ENCODE assay signal across 21 cellular contexts in the genomic region with DNA sequence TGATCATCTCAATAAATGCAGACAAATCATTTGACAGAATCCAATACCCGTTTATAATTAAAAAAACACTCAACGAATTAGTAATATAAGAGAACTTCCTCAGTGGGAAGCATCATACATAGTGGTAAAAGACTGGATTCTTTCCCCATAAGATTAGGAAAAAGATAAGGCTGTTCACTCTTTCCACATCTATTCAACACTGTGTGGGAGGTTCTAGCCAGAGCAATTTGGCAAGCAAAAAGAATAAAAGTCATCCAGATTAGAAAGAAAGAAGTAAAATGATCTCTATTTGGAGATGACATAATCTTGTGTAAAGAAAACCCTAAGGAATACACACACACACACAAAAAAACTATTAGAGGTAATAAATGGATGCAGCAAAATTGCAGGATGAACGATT. TPM values are rescaled to one million over a fixed set of nuclear protein-coding genes. Genes with fewer than 3 reads are reported as not detected.
DNase-seq lines count a peak whose midpoint lies in the region; ATAC-seq and TF ChIP-seq lines count a peak whose summit lies in the region.
"Had no signal": no experiment of that assay in that cellular context is flagged by ENCODE, and none has a peak within 500 bp of the region (broad histone marks: within the 10 kb centered on the region; RNA-seq: fewer than 3 reads in every experiment).

No MANE protein-coding gene starts in this region.

- H3K4me3 ChIP-seq in adipocyte (ENCODE audit: low read length): no peak overlapping the region
- H3K4me3 ChIP-seq in GM23338: no peak overlapping the region
- H3K4me3 ChIP-seq: MG63 had no signal

- H3K27me3 Mint-ChIP-seq in GM23338 (ENCODE audit: insufficient read depth, low read depth, poor library complexity): no peaks in the 10 kb centered on the region

- no peaks in the 10 kb centered on the region for H3K9me3 ChIP-seq in adipocyte (ENCODE audit: control insufficient read depth, low read length)

- peaks cover 21% of the 10 kb centered on the region for H3K4me1 ChIP-seq in adipocyte (ENCODE audit: control insufficient read depth, insufficient read depth, low read length)
- H3K4me1 ChIP-seq in GM23338 (ENCODE audit: insufficient read depth): no peaks in the 10 kb centered on the region; the same call in 1 of the 2 replicates

- no peak overlapping the region for H3K27ac Mint-ChIP-seq in GM23338
- H3K27ac Mint-ChIP-seq: CD14-positive monocyte had no signal

- H3F3A ChIP-seq in GM23338 (replicated peaks; ENCODE audit: low read depth): no peaks in the 10 kb centered on the region; the same call in 1 of the 2 replicates

- DNase-seq in GM03348 (ENCODE audit: low spot score): peak; percentile 15
- peak; percentile 60 for DNase-seq in adipocyte (ENCODE audit: low read depth)
- peak; percentile 18 for DNase-seq in fibroblast of peridontal ligament (ENCODE audit: extremely low read depth)
- DNase-seq in GM23338 (ENCODE audit: low spot score): no peak
- no peak for DNase-seq in stimulated activated CD8-positive, alpha-beta memory T cell treated with anti-CD3 and anti-CD28 coated beads, Interleukin-4, amount 100 ng/mL, for 48 hours
- no peak for DNase-seq in NCI-H2107 (lab: John Stamatoyannopoulos, UW)
- DNase-seq: ACHN, AML-193, DMS 273 treated with DMSO at 0.1 percent for 48 hours, DND-41, MG63, NCI-H1048, NCI-H1436 treated with DMSO at 0.1 percent for 48 hours, NCI-H2029, NCI-H2171, NCI-H446 treated with DMSO at 0.1 percent for 48 hours, Right ventricle myocardium superior had no signal

- H3K4me2 ChIP-seq in GM23338: no peak overlapping the region
- H3K4me2 ChIP-seq: KMS-11 had no signal

- ATAC-seq in GM19467 (IDR thresholded peaks at IDR 0.05; ENCODE audit: unreplicated experiment) (no peak), GM23338 (no peak)

- no peaks in the 10 kb centered on the region for H3K4me1 Mint-ChIP-seq in GM23338
- H3K4me1 Mint-ChIP-seq: CD14-positive monocyte had no signal

- H3K79me2 ChIP-seq in GM23338 (replicated peaks; ENCODE audit: insufficient read depth): no peaks in the 10 kb centered on the region

- peaks cover 14% of the 10 kb centered on the region; the same call in 2 of the 3 replicates for H3K36me3 Mint-ChIP-seq in GM23338 (ENCODE audit: low read depth)

- H3K27me3 ChIP-seq in adipocyte (replicated peaks; ENCODE audit: control insufficient read depth, insufficient read depth, low read length) (no peaks in the 10 kb centered on the region), GM23338 (ENCODE audit: insufficient read depth) (no peaks in the 10 kb centered on the region)
- H3K27me3 ChIP-seq: MG63 had no signal

- no peak overlapping the region for H2AFZ ChIP-seq in GM23338

- no peak overlapping the region for H3K9ac ChIP-seq in adipocyte (ENCODE audit: low read length)
- H3K9ac ChIP-seq: KMS-11 had no signal

- no peak for TF ChIP-seq CTCF in GM23338 (conservative IDR thresholded peaks at IDR 0.05; ENCODE audit: low read depth in 2 of 2)

- H3K36me3 ChIP-seq in adipocyte (ENCODE audit: control insufficient read depth, insufficient read depth, low read length, severe bottlenecking) (no peaks in the 10 kb centered on the region), GM23338 (ENCODE audit: insufficient read depth) (no peaks in the 10 kb centered on the region)
- H3K36me3 ChIP-seq: MG63 had no signal

- H3K27ac ChIP-seq in GM23338 (ENCODE audit: low read depth): no peak overlapping the region
- H3K27ac ChIP-seq: KMS-11 had no signal

- H3K9me3 Mint-ChIP-seq in GM23338: no peaks in the 10 kb centered on the region

- no peak overlapping the region for H3K4me3 Mint-ChIP-seq in GM23338
- H3K4me3 Mint-ChIP-seq: CD14-positive monocyte had no signal

- H3K9me2 ChIP-seq in GM23338 (ENCODE audit: insufficient read depth): no peaks in the 10 kb centered on the region

- H4K20me1 ChIP-seq in GM23338 (replicated peaks; ENCODE audit: insufficient read depth): no peaks in the 10 kb centered on the region

TF ChIP-seq in GM23338, 12 proteins besides CTCF, POLR2A, EP300 and RAD21:
- TF ChIP-seq STAT1 (IDR thresholded peaks at IDR 0.05; ENCODE audit: unreplicated experiment): no peak
- no peak for TF ChIP-seq REST (IDR thresholded peaks at IDR 0.05; ENCODE audit: unreplicated experiment)
TF ChIP-seq in GM23338: peak in this region for 0.

RNA-seq across cellular contexts. Expression of gene YEATS4, which starts 38.4 kb away (rescaled TPM):
- 82.5 and 90.5 TPM in 2 replicates for total RNA-seq in GM23338 (2014; rRNA removed; shearing (Covaris generic))
- polyA plus RNA-seq in GM23338 (2016; fragmentation: Nextera tagmentation; extraction: Ambion mirVana): 64.4 and 64.7 TPM in 2 replicates

RNA-seq across cellular contexts. Expression of gene LYZ, which starts 49.8 kb away (rescaled TPM):
- not detected in 2 replicates for total RNA-seq in GM23338 (2014; rRNA removed; shearing (Covaris generic))
- polyA plus RNA-seq in GM23338 (2016; fragmentation: Nextera tagmentation; extraction: Ambion mirVana): 0.16 TPM in 1 of 2 replicates, not detected in the other
- total RNA-seq: H1 had no signal
- polyA plus RNA-seq: H1 had no signal

Comparison
In these comparisons a context has a peak if more than half of its experiments do, and no peak if none do; other contexts are left out.
1. DNase-seq: peak in GM03348 (single experiment), adipocyte (single experiment) and fibroblast of peridontal ligament (single experiment); none in GM23338 (single experiment), stimulated activated CD8-positive, alpha-beta memory T cell treated with anti-CD3 and anti-CD28 coated beads, Interleukin-4, amount 100 ng/mL, for 48 hours (single experiment) and NCI-H2107 (single experiment).